Comparison of ENCODE assay signal across 1 cellular context in the genomic region with DNA sequence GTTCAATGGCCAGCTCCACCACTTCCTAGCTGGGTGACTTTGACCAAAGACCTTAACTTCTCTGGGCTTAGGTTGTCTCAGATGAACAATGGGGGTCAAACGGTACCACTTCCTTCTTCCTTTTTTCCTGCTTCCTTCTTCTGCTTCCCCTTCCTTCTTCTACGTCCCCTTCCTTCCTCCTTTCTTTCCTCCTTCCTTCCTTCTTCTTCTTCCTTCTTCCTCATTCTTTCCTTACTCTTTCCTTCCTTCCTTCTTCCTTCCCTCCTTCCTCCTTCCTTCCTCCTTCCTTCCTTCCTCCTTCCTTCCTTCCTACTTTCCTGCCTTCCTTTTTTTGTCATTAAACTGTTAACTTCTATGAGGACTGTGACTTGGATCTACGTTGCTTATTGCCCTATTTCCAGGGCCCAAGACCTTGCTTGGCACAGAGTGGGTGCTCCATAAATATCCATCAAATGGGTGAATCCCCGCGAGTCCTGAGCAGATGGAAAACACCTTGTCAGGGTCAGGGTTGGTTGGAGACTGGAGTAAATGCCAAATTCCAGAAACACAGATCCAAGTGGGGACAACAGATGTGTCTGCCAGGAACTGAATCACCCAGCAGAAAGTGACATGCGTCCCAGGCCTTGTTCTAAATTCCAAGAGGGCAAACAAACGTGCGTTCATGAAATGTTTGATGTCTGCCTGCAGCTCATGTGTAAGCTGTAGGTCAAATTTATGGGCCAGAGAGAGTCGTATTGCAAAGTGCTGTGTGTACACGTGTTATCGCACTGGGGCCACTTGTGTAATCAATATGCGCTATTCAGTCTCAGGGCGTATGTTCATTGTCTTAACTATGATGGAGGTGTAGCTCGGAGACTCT.
TF ChIP-seq lines count a peak whose summit lies in the region.

No MANE protein-coding gene starts in this region.

TF ChIP-seq in HepG2, 621 proteins besides CTCF, POLR2A, EP300 and RAD21 (continued from another document and continues in another):
- TF ChIP-seq, protein P1, sequence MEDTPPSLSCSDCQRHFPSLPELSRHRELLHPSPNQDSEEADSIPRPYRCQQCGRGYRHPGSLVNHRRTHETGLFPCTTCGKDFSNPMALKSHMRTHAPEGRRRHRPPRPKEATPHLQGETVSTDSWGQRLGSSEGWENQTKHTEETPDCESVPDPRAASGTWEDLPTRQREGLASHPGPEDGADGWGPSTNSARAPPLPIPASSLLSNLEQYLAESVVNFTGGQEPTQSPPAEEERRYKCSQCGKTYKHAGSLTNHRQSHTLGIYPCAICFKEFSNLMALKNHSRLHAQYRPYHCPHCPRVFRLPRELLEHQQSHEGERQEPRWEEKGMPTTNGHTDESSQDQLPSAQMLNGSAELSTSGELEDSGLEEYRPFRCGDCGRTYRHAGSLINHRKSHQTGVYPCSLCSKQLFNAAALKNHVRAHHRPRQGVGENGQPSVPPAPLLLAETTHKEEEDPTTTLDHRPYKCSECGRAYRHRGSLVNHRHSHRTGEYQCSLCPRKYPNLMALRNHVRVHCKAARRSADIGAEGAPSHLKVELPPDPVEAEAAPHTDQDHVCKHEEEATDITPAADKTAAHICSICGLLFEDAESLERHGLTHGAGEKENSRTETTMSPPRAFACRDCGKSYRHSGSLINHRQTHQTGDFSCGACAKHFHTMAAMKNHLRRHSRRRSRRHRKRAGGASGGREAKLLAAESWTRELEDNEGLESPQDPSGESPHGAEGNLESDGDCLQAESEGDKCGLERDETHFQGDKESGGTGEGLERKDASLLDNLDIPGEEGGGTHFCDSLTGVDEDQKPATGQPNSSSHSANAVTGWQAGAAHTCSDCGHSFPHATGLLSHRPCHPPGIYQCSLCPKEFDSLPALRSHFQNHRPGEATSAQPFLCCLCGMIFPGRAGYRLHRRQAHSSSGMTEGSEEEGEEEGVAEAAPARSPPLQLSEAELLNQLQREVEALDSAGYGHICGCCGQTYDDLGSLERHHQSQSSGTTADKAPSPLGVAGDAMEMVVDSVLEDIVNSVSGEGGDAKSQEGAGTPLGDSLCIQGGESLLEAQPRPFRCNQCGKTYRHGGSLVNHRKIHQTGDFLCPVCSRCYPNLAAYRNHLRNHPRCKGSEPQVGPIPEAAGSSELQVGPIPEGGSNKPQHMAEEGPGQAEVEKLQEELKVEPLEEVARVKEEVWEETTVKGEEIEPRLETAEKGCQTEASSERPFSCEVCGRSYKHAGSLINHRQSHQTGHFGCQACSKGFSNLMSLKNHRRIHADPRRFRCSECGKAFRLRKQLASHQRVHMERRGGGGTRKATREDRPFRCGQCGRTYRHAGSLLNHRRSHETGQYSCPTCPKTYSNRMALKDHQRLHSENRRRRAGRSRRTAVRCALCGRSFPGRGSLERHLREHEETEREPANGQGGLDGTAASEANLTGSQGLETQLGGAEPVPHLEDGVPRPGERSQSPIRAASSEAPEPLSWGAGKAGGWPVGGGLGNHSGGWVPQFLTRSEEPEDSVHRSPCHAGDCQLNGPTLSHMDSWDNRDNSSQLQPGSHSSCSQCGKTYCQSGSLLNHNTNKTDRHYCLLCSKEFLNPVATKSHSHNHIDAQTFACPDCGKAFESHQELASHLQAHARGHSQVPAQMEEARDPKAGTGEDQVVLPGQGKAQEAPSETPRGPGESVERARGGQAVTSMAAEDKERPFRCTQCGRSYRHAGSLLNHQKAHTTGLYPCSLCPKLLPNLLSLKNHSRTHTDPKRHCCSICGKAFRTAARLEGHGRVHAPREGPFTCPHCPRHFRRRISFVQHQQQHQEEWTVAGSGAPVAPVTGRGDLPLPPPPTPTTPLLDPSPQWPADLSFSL (CRISPR knock-in tag; IDR thresholded peaks at IDR 0.05): no peak
- TF ChIP-seq HDAC1 (CRISPR knock-in tag; IDR thresholded peaks at IDR 0.05) (no peak), MED1 (CRISPR knock-in tag; IDR thresholded peaks at IDR 0.05) (0 out of 2 replicates have a peak, but pooled peaks have one; percentile 20), THAP11 (CRISPR knock-in tag; IDR thresholded peaks at IDR 0.05) (0 out of 2 replicates have a peak, but pooled peaks have one; percentile 34), ZNF431 (CRISPR knock-in tag; IDR thresholded peaks at IDR 0.05; ENCODE audit: borderline replicate concordance, low read depth) (no peak), KMT2B (CRISPR knock-in tag; IDR thresholded peaks at IDR 0.05) (no peak), ZNF333 (CRISPR knock-in tag; IDR thresholded peaks at IDR 0.05; ENCODE audit: borderline replicate concordance) (no peak), PHF20 (CRISPR knock-in tag; IDR thresholded peaks at IDR 0.05) (no peak), FOSL2 (CRISPR knock-in tag; IDR thresholded peaks at IDR 0.05) (peak; percentile 37), GLI4 (CRISPR knock-in tag; IDR thresholded peaks at IDR 0.05; ENCODE audit: borderline replicate concordance) (no peak), CENPX (CRISPR knock-in tag; IDR thresholded peaks at IDR 0.05) (no peak), ZFYVE20 (CRISPR knock-in tag; IDR thresholded peaks at IDR 0.05; ENCODE audit: borderline replicate concordance, low read depth) (no peak), HDAC2 (CRISPR knock-in tag; IDR thresholded peaks at IDR 0.05) (0 out of 2 replicates have a peak, but pooled peaks have one; percentile 48), ZNF282 (IDR thresholded peaks at IDR 0.05; ENCODE audit: partially characterized antibody) (peak; percentile 71), BHLHE40 (IDR thresholded peaks at IDR 0.05; ENCODE audit: low read length) (peak; percentile 70)
- TF ChIP-seq, protein P2, sequence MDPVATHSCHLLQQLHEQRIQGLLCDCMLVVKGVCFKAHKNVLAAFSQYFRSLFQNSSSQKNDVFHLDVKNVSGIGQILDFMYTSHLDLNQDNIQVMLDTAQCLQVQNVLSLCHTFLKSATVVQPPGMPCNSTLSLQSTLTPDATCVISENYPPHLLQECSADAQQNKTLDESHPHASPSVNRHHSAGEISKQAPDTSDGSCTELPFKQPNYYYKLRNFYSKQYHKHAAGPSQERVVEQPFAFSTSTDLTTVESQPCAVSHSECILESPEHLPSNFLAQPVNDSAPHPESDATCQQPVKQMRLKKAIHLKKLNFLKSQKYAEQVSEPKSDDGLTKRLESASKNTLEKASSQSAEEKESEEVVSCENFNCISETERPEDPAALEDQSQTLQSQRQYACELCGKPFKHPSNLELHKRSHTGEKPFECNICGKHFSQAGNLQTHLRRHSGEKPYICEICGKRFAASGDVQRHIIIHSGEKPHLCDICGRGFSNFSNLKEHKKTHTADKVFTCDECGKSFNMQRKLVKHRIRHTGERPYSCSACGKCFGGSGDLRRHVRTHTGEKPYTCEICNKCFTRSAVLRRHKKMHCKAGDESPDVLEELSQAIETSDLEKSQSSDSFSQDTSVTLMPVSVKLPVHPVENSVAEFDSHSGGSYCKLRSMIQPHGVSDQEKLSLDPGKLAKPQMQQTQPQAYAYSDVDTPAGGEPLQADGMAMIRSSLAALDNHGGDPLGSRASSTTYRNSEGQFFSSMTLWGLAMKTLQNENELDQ (CRISPR knock-in tag; IDR thresholded peaks at IDR 0.05; ENCODE audit: borderline replicate concordance): no peak
- TF ChIP-seq, protein P3, sequence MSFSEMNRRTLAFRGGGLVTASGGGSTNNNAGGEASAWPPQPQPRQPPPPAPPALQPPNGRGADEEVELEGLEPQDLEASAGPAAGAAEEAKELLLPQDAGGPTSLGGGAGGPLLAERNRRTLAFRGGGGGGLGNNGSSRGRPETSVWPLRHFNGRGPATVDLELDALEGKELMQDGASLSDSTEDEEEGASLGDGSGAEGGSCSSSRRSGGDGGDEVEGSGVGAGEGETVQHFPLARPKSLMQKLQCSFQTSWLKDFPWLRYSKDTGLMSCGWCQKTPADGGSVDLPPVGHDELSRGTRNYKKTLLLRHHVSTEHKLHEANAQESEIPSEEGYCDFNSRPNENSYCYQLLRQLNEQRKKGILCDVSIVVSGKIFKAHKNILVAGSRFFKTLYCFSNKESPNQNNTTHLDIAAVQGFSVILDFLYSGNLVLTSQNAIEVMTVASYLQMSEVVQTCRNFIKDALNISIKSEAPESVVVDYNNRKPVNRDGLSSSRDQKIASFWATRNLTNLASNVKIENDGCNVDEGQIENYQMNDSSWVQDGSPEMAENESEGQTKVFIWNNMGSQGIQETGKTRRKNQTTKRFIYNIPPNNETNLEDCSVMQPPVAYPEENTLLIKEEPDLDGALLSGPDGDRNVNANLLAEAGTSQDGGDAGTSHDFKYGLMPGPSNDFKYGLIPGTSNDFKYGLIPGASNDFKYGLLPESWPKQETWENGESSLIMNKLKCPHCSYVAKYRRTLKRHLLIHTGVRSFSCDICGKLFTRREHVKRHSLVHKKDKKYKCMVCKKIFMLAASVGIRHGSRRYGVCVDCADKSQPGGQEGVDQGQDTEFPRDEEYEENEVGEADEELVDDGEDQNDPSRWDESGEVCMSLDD (CRISPR knock-in tag; IDR thresholded peaks at IDR 0.05; ENCODE audit: borderline replicate concordance): no peak
- TF ChIP-seq, protein P4, sequence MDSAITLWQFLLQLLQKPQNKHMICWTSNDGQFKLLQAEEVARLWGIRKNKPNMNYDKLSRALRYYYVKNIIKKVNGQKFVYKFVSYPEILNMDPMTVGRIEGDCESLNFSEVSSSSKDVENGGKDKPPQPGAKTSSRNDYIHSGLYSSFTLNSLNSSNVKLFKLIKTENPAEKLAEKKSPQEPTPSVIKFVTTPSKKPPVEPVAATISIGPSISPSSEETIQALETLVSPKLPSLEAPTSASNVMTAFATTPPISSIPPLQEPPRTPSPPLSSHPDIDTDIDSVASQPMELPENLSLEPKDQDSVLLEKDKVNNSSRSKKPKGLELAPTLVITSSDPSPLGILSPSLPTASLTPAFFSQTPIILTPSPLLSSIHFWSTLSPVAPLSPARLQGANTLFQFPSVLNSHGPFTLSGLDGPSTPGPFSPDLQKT (CRISPR knock-in tag; IDR thresholded peaks at IDR 0.05; ENCODE audit: borderline replicate concordance): no peak
- TF ChIP-seq, protein P5, sequence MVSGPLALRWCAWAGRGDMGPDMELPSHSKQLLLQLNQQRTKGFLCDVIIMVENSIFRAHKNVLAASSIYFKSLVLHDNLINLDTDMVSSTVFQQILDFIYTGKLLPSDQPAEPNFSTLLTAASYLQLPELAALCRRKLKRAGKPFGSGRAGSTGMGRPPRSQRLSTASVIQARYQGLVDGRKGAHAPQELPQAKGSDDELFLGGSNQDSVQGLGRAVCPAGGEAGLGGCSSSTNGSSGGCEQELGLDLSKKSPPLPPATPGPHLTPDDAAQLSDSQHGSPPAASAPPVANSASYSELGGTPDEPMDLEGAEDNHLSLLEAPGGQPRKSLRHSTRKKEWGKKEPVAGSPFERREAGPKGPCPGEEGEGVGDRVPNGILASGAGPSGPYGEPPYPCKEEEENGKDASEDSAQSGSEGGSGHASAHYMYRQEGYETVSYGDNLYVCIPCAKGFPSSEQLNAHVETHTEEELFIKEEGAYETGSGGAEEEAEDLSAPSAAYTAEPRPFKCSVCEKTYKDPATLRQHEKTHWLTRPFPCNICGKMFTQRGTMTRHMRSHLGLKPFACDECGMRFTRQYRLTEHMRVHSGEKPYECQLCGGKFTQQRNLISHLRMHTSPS (CRISPR knock-in tag; IDR thresholded peaks at IDR 0.05; ENCODE audit: low read depth): no peak
- TF ChIP-seq, protein P6, sequence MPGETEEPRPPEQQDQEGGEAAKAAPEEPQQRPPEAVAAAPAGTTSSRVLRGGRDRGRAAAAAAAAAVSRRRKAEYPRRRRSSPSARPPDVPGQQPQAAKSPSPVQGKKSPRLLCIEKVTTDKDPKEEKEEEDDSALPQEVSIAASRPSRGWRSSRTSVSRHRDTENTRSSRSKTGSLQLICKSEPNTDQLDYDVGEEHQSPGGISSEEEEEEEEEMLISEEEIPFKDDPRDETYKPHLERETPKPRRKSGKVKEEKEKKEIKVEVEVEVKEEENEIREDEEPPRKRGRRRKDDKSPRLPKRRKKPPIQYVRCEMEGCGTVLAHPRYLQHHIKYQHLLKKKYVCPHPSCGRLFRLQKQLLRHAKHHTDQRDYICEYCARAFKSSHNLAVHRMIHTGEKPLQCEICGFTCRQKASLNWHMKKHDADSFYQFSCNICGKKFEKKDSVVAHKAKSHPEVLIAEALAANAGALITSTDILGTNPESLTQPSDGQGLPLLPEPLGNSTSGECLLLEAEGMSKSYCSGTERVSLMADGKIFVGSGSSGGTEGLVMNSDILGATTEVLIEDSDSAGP (CRISPR knock-in tag; IDR thresholded peaks at IDR 0.05; ENCODE audit: borderline replicate concordance): no peak
- TF ChIP-seq, protein P7, sequence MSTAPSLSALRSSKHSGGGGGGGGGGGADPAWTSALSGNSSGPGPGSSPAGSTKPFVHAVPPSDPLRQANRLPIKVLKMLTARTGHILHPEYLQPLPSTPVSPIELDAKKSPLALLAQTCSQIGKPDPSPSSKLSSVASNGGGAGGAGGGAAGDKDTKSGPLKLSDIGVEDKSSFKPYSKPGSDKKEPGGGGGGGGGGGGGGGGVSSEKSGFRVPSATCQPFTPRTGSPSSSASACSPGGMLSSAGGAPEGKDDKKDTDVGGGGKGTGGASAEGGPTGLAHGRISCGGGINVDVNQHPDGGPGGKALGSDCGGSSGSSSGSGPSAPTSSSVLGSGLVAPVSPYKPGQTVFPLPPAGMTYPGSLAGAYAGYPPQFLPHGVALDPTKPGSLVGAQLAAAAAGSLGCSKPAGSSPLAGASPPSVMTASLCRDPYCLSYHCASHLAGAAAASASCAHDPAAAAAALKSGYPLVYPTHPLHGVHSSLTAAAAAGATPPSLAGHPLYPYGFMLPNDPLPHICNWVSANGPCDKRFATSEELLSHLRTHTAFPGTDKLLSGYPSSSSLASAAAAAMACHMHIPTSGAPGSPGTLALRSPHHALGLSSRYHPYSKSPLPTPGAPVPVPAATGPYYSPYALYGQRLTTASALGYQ (CRISPR knock-in tag; IDR thresholded peaks at IDR 0.05): no peak
- TF ChIP-seq, protein P8, sequence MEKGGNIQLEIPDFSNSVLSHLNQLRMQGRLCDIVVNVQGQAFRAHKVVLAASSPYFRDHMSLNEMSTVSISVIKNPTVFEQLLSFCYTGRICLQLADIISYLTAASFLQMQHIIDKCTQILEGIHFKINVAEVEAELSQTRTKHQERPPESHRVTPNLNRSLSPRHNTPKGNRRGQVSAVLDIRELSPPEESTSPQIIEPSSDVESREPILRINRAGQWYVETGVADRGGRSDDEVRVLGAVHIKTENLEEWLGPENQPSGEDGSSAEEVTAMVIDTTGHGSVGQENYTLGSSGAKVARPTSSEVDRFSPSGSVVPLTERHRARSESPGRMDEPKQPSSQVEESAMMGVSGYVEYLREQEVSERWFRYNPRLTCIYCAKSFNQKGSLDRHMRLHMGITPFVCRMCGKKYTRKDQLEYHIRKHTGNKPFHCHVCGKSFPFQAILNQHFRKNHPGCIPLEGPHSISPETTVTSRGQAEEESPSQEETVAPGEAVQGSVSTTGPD (CRISPR knock-in tag; IDR thresholded peaks at IDR 0.05): no peak
- TF ChIP-seq, protein P9, sequence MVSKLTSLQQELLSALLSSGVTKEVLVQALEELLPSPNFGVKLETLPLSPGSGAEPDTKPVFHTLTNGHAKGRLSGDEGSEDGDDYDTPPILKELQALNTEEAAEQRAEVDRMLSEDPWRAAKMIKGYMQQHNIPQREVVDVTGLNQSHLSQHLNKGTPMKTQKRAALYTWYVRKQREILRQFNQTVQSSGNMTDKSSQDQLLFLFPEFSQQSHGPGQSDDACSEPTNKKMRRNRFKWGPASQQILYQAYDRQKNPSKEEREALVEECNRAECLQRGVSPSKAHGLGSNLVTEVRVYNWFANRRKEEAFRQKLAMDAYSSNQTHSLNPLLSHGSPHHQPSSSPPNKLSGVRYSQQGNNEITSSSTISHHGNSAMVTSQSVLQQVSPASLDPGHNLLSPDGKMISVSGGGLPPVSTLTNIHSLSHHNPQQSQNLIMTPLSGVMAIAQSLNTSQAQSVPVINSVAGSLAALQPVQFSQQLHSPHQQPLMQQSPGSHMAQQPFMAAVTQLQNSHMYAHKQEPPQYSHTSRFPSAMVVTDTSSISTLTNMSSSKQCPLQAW (CRISPR knock-in tag; IDR thresholded peaks at IDR 0.05): 0 out of 2 replicates have a peak, but pooled peaks have one; percentile 20
